ENCODE assay signal across 22 cellular contexts in the genomic region with DNA sequence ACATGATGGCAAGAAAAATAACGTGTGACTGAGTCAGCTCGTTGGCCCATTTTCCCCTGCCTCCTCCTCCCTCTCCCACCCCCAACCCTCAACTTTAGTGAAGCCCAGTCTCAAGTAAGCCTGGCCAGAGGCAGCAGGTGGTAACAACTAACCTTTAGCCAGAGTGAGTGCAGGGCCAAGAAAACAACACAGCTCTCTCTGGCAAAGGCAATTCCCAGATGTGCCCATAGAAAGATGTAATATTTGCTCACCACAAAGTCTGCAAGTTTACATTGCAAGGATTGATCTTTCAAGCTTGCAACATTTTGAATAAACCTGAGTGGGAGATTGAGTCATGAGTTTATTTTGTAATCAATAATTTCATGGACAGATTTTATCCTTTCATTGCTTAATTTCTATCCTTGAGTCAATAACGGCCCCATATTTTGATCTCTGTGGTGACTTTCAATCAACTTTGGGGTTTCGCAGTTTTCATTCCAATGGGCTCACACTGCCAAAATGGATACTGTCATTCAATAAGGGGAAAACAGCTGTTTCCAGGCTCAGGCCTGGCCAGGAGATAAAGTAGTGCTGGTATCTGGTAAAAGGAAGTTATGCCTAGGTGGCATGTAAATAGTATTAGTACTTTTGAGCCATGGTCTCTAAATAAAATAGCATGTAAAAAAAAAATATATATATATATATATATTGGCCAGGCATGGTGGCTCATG.
DNase-seq lines count a peak whose midpoint lies in the region; ATAC-seq, FAIRE-seq and TF ChIP-seq lines count a peak whose summit lies in the region.
"Had no signal": no experiment of that assay in that cellular context is flagged by ENCODE, and none has a peak within 500 bp of the region (broad histone marks: within the 10 kb centered on the region; RNA-seq: fewer than 3 reads in every experiment).

No MANE protein-coding gene starts in this region.

- FAIRE-seq in H54 (lab: Jason Lieb, UNC): no peak

- TF ChIP-seq POLR2A in H54 (IDR thresholded peaks at IDR 0.05; ENCODE audit: low read depth, low read length): no peak

- H3K36me3 ChIP-seq in liver (ENCODE audit: control insufficient read depth in 4 of 4, insufficient read depth in 3 of 4, low read depth in 1 of 4, low read length in 3 of 4): no peaks in the 10 kb centered on the region
- H3K36me3 ChIP-seq: heart left ventricle, spleen, uterus had no signal

- TF ChIP-seq CTCF in AG09319 (IDR thresholded peaks at IDR 0.05; ENCODE audit: low read depth, low read length): no peak
- no peak for TF ChIP-seq CTCF in liver (IDR thresholded peaks at IDR 0.05; ENCODE audit: low read depth, low read length, missing input control)

- peak in 1 of 2 donors; percentile 33 for TF ChIP-seq RAD21 in liver (IDR thresholded peaks at IDR 0.05)

- ATAC-seq in GM21367 (IDR thresholded peaks at IDR 0.05; ENCODE audit: unreplicated experiment): no peak
- ATAC-seq: naive thymus-derived CD4-positive, alpha-beta T cell; stimulated activated memory B cell treated with anti-CD40 and anti-IgM and Interleukin-4, amounts not matched to agents 10 μg/mL and 1 μg/mL and 100 μg/mL, for 72 hours had no signal

- DNase-seq in AG09319 (ENCODE audit: extremely low read depth, low read depth): peak; percentile 92
- peak; percentile 23 for DNase-seq in RPMI7951 (ENCODE audit: low read depth)
- DNase-seq in fibroblast of gingiva (ENCODE audit: low read depth): peak; percentile 91
- no peak for DNase-seq in H54 (ENCODE audit: insufficient read length, low spot score)
- DNase-seq in activated gamma-delta T cell (lab: John Stamatoyannopoulos, UW): no peak
- DNase-seq in DMS53 (lab: John Stamatoyannopoulos, UW): no peak
- DNase-seq: activated naive CD4-positive, alpha-beta T cell treated with anti-CD3 and anti-CD28 coated beads, Interleukin-2, amount 50 U/mL, for 16 hours; CD4-positive, CD25-positive, alpha-beta regulatory T cell; cerebellar nuclear complex; effector CD4-positive, alpha-beta T cell; heart left ventricle; KG1; naive thymus-derived CD4-positive, alpha-beta T cell; NCI-H146; occipital lobe; spleen; stimulated activated CD4-positive, alpha-beta T cell treated with anti-CD3 and anti-CD28 coated beads, Interleukin-2, amount 100 ng/mL, for 48 hours; testis; uterus had no signal

- H3K9ac ChIP-seq in liver (ENCODE audit: low read depth in 1 of 2, low read length in 2 of 2): no peak overlapping the region

- 25% methylated on average over 4 of the region's 4 CpGs for WGBS in liver

- no peaks in the 10 kb centered on the region for H3K27me3 ChIP-seq in liver (ENCODE audit: control insufficient read depth in 4 of 4, insufficient read depth in 4 of 4, low read length in 3 of 4)
- H3K27me3 ChIP-seq: heart left ventricle, spleen, testis, uterus had no signal

- H3K4me1 ChIP-seq in liver (ENCODE audit: control insufficient read depth in 4 of 4, insufficient read depth in 4 of 4, low read length in 3 of 4): peaks cover 0 to 12% (median 7%) of the 10 kb centered on the region in 4 donors
- H3K4me1 ChIP-seq: heart left ventricle, spleen, testis, uterus had no signal

- no peaks in the 10 kb centered on the region for H3K9me3 ChIP-seq in liver (ENCODE audit: control insufficient read depth in 4 of 4, low read length in 3 of 4)
- H3K9me3 ChIP-seq: heart left ventricle, spleen, testis, uterus had no signal

- H3K4me3 ChIP-seq in liver (ENCODE audit: low read depth in 1 of 3, low read length in 3 of 3): no peak overlapping the region
- H3K4me3 ChIP-seq: heart left ventricle, spleen, testis, uterus had no signal

- no peak overlapping the region for H3K27ac ChIP-seq in liver (ENCODE audit: low read depth in 1 of 2, low read length in 2 of 2)
- H3K27ac ChIP-seq: heart left ventricle, spleen, testis, uterus had no signal

TF ChIP-seq in liver, 16 proteins besides CTCF, POLR2A, EP300 and RAD21:
- TF ChIP-seq NR2F2 (IDR thresholded peaks at IDR 0.05) (no peak), YY1 (IDR thresholded peaks at IDR 0.05) (peak; percentile 60), JUND (IDR thresholded peaks at IDR 0.05) (peak; percentile 77 to 83), FOXA2 (IDR thresholded peaks at IDR 0.05) (peak; percentile 91), HNF4A (conservative IDR thresholded peaks at IDR 0.05) (peak; percentile 82 to 91), SP1 (IDR thresholded peaks at IDR 0.05) (peak; percentile 72), RXRA (IDR thresholded peaks at IDR 0.05) (peak; percentile 86 to 95), HNF4G (IDR thresholded peaks at IDR 0.05) (peak; percentile 62), TAF1 (conservative IDR thresholded peaks at IDR 0.05) (no peak), FOXA1 (IDR thresholded peaks at IDR 0.05) (peak; percentile 78), EGR1 (IDR thresholded peaks at IDR 0.05; ENCODE audit: low read depth in 2 of 2) (peak in 1 of 2 donors; percentile 40), GABPA (IDR thresholded peaks at IDR 0.05 in 1 of 2, conservative IDR thresholded peaks at IDR 0.05 in 1 of 2) (peak in 1 of 2 donors; percentile 27)
- TF ChIP-seq, protein P1, sequence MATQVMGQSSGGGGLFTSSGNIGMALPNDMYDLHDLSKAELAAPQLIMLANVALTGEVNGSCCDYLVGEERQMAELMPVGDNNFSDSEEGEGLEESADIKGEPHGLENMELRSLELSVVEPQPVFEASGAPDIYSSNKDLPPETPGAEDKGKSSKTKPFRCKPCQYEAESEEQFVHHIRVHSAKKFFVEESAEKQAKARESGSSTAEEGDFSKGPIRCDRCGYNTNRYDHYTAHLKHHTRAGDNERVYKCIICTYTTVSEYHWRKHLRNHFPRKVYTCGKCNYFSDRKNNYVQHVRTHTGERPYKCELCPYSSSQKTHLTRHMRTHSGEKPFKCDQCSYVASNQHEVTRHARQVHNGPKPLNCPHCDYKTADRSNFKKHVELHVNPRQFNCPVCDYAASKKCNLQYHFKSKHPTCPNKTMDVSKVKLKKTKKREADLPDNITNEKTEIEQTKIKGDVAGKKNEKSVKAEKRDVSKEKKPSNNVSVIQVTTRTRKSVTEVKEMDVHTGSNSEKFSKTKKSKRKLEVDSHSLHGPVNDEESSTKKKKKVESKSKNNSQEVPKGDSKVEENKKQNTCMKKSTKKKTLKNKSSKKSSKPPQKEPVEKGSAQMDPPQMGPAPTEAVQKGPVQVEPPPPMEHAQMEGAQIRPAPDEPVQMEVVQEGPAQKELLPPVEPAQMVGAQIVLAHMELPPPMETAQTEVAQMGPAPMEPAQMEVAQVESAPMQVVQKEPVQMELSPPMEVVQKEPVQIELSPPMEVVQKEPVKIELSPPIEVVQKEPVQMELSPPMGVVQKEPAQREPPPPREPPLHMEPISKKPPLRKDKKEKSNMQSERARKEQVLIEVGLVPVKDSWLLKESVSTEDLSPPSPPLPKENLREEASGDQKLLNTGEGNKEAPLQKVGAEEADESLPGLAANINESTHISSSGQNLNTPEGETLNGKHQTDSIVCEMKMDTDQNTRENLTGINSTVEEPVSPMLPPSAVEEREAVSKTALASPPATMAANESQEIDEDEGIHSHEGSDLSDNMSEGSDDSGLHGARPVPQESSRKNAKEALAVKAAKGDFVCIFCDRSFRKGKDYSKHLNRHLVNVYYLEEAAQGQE (IDR thresholded peaks at IDR 0.05): no peak
- TF ChIP-seq, protein P2, sequence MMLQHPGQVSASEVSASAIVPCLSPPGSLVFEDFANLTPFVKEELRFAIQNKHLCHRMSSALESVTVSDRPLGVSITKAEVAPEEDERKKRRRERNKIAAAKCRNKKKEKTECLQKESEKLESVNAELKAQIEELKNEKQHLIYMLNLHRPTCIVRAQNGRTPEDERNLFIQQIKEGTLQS (IDR thresholded peaks at IDR 0.05): peak; percentile 82
- TF ChIP-seq, protein P3, sequence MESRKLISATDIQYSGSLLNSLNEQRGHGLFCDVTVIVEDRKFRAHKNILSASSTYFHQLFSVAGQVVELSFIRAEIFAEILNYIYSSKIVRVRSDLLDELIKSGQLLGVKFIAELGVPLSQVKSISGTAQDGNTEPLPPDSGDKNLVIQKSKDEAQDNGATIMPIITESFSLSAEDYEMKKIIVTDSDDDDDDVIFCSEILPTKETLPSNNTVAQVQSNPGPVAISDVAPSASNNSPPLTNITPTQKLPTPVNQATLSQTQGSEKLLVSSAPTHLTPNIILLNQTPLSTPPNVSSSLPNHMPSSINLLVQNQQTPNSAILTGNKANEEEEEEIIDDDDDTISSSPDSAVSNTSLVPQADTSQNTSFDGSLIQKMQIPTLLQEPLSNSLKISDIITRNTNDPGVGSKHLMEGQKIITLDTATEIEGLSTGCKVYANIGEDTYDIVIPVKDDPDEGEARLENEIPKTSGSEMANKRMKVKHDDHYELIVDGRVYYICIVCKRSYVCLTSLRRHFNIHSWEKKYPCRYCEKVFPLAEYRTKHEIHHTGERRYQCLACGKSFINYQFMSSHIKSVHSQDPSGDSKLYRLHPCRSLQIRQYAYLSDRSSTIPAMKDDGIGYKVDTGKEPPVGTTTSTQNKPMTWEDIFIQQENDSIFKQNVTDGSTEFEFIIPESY (IDR thresholded peaks at IDR 0.05): peak; percentile 67
- TF ChIP-seq, protein P4, sequence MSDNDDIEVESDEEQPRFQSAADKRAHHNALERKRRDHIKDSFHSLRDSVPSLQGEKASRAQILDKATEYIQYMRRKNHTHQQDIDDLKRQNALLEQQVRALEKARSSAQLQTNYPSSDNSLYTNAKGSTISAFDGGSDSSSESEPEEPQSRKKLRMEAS (IDR thresholded peaks at IDR 0.05): peak; percentile 86

Comparison
In these comparisons a context has a peak if more than half of its experiments do, and no peak if none do; other contexts are left out.
1. DNase-seq: peak in AG09319 (single experiment), RPMI7951 (single experiment) and fibroblast of gingiva (single experiment); none in H54 (single experiment), activated gamma-delta T cell (single experiment) and DMS53 (single experiment).